25 cellular contexts compared by ENCODE assay signal in genomic region chr10:117784776-117785175, GRCh38.
DNase-seq lines count a peak whose midpoint lies in the region; ATAC-seq, FAIRE-seq and TF ChIP-seq lines count a peak whose summit lies in the region.
"Had no signal": no experiment of that assay in that cellular context is flagged by ENCODE, and none has a peak within 500 bp of the region (broad histone marks: within the 10 kb centered on the region; RNA-seq: fewer than 3 reads in every experiment).

No MANE protein-coding gene starts in this region.

- DNase-seq in K562 (ENCODE audit: extremely low read depth in 1 of 4, low spot score in 3 of 4) (no peak), kidney (no peak), neuronal stem cell (ENCODE audit: low spot score) (no peak), NCI-H2107 treated with DMSO at 0.1 percent for 48 hours (lab: John Stamatoyannopoulos, UW; ENCODE audit: unreplicated experiment) (no peak)
- no peak for DNase-seq in natural killer cell treated with Interleukin-12 subunit alpha and Interleukin-12 subunit beta and Interleukin-15 and Interleukin-18, amount 100 ng/mL, for 72 hours (ENCODE audit: low spot score)
- DNase-seq: AML-193; Caco-2; CD4-positive, alpha-beta T cell; CD8-positive, alpha-beta T cell; DMS 273 treated with DMSO at 0.1 percent for 48 hours; DMS153; DMS53; DMS79; DND-41; EL; GDM1 had no signal

- TF ChIP-seq POLR2A in K562 (conservative IDR thresholded peaks at IDR 0.05) = no peak

- no peak for FAIRE-seq in K562 (lab: Jason Lieb, UNC)
- FAIRE-seq in kidney (lab: Jason Lieb, UNC) = no peak
- FAIRE-seq: A549, GM12878, GM12892, GM18507 had no signal

- no peak overlapping the region for H2BK15ac ChIP-seq in neuronal stem cell (ENCODE audit: low read length)

- CTCF ChIA-PET in K562 (lab: Yijun Ruan, JAX; ENCODE audit: low intra/inter-chr PET ratio) = no interaction called here

- H4K8ac ChIP-seq in neuronal stem cell (ENCODE audit: low read depth, low read length) = no peak overlapping the region

- TF ChIP-seq RAD21 in K562 (CRISPR knock-in tag; conservative IDR thresholded peaks at IDR 0.05 in 1 of 2, IDR thresholded peaks at IDR 0.05 in 1 of 2) = no peak

- no peaks in the 10 kb centered on the region for H3K9me3 Mint-ChIP-seq in natural killer cell treated with Interleukin-12 subunit alpha and Interleukin-12 subunit beta and Interleukin-15 and Interleukin-18, amount 100 ng/mL, for 72 hours
- H3K9me3 Mint-ChIP-seq: CD4-positive, alpha-beta T cell; CD8-positive, alpha-beta T cell had no signal

- no peaks in the 10 kb centered on the region for H3K4me1 Mint-ChIP-seq in natural killer cell treated with Interleukin-12 subunit alpha and Interleukin-12 subunit beta and Interleukin-15 and Interleukin-18, amount 100 ng/mL, for 72 hours (ENCODE audit: low read depth in 2 of 2)
- H3K4me1 Mint-ChIP-seq: B cell had no signal

- no peak overlapping the region for H3K14ac ChIP-seq in neuronal stem cell (ENCODE audit: low read length)

- no peak overlapping the region for H2AK5ac ChIP-seq in neuronal stem cell (ENCODE audit: low read depth, low read length)

- no TSS peak for BruUV-seq in K562 (replicated peaks; lab: Mats Ljungman, UMichigan)

- peaks cover 9 to 23% of the 10 kb centered on the region in 2 donors for H3K27me3 Mint-ChIP-seq in natural killer cell treated with Interleukin-12 subunit alpha and Interleukin-12 subunit beta and Interleukin-15 and Interleukin-18, amount 100 ng/mL, for 72 hours
- H3K27me3 Mint-ChIP-seq: B cell had no signal

- H2AFZ ChIP-seq in K562 (ENCODE audit: low read depth, low read length) = peak overlapping the region; percentile 45; the same call in 1 of the 2 replicates
- peak overlapping the region; percentile 7 for H2AFZ ChIP-seq in neuronal stem cell (ENCODE audit: low read length)

- ATAC-seq in K562 = no peak
- no peak for ATAC-seq in HG03095 (IDR thresholded peaks at IDR 0.05; ENCODE audit: unreplicated experiment)
- ATAC-seq in natural killer cell treated with Interleukin-12 subunit alpha and Interleukin-12 subunit beta and Interleukin-15 and Interleukin-18, amount 100 ng/mL, for 72 hours = no peak
- ATAC-seq: A549; CD8-positive, alpha-beta T cell; GM12878 had no signal

- in situ Hi-C loops in K562 (cut with MboI) = no loop called here

- no peak overlapping the region for H3K27ac Mint-ChIP-seq in natural killer cell treated with Interleukin-12 subunit alpha and Interleukin-12 subunit beta and Interleukin-15 and Interleukin-18, amount 100 ng/mL, for 72 hours
- H3K27ac Mint-ChIP-seq: B cell; CD4-positive, alpha-beta T cell; CD8-positive, alpha-beta T cell had no signal

- no peak overlapping the region for H2BK12ac ChIP-seq in neuronal stem cell (ENCODE audit: low read length)

- H3K4me3 Mint-ChIP-seq in natural killer cell treated with Interleukin-12 subunit alpha and Interleukin-12 subunit beta and Interleukin-15 and Interleukin-18, amount 100 ng/mL, for 72 hours = no peak overlapping the region
- H3K4me3 Mint-ChIP-seq: B cell; CD4-positive, alpha-beta T cell; CD8-positive, alpha-beta T cell had no signal

- H4K20me1 ChIP-seq in K562 (replicated peaks; ENCODE audit: control insufficient read depth, insufficient read depth, low read length) = no peaks in the 10 kb centered on the region
- H4K20me1 ChIP-seq: BLaER1 treated with 17β-estradiol and CSF1 and Interleukin-3, amounts not matched to agents 10 nM and 100 nM had no signal

- H3K4me1 ChIP-seq in K562 (replicated peaks in 1 of 2; ENCODE audit: control insufficient read depth in 2 of 2, insufficient read depth in 2 of 2, low read length in 2 of 2) (no peaks in the 10 kb centered on the region), kidney (ENCODE audit: control insufficient read depth in 1 of 2, insufficient read depth in 1 of 2, low read depth in 1 of 2, low read length in 2 of 2) (peaks cover 19 to 33% of the 10 kb centered on the region in 2 donors), neuronal stem cell (ENCODE audit: control insufficient read depth in 2 of 2, insufficient read depth in 1 of 2, low read depth in 1 of 2, low read length in 2 of 2) (peaks cover 0 to 1% of the 10 kb centered on the region in 2 donors)
- H3K4me1 ChIP-seq: A549; BLaER1 treated with 17β-estradiol and CSF1 and Interleukin-3, amounts not matched to agents 10 nM and 100 nM had no signal

- POLR2A ChIA-PET in K562 (lab: Yijun Ruan, JAX) = interaction anchor here (0.6 to 1.1 kb wide), 2 partner anchors 20 to 154 kb away, joined by 3 read pairs; no protein-coding TSS in a partner anchor

- TF ChIP-seq EP300 in K562 (IDR thresholded peaks at IDR 0.05; ENCODE audit: low read length) = no peak

- H3K27ac ChIP-seq in K562 (ENCODE audit: extremely low read depth, low read depth, low read length) = no peak overlapping the region
- H3K27ac ChIP-seq in kidney (ENCODE audit: low read depth in 2 of 2, low read length in 2 of 2) = peak overlapping the region; percentile 59 to 79
- H3K27ac ChIP-seq in neuronal stem cell (replicated peaks; ENCODE audit: low read length) = no peak overlapping the region
- H3K27ac ChIP-seq: 22Rv1; A549; BLaER1 treated with 17β-estradiol and CSF1 and Interleukin-3, amounts not matched to agents 10 nM and 100 nM; C4-2B had no signal

- H2BK5ac ChIP-seq in neuronal stem cell (ENCODE audit: low read length) = no peak overlapping the region

- H3K4me3 ChIP-seq in K562 (no peak overlapping the region), kidney (ENCODE audit: low read length in 2 of 2) (no peak overlapping the region), neuronal stem cell (ENCODE audit: low read length in 2 of 2) (no peak overlapping the region)
- H3K4me3 ChIP-seq: A549; BLaER1 treated with 17β-estradiol and CSF1 and Interleukin-3, amounts not matched to agents 10 nM and 100 nM; GM12878 had no signal

- H3K79me2 ChIP-seq in K562 (ENCODE audit: control insufficient read depth, insufficient read depth, low read length) = no peaks in the 10 kb centered on the region

- H3K4ac ChIP-seq in neuronal stem cell (ENCODE audit: low read length) = no peak overlapping the region

- H3K9ac ChIP-seq in K562 (ENCODE audit: insufficient read depth in 1 of 2, low read depth in 2 of 2, low read length in 2 of 2) = no peak overlapping the region
- H3K9ac ChIP-seq in kidney (ENCODE audit: low read length in 2 of 2) = no peak overlapping the region
- no peak overlapping the region for H3K9ac ChIP-seq in neuronal stem cell (ENCODE audit: low read depth, low read length, poor library complexity)
- H3K9ac ChIP-seq: BLaER1 treated with 17β-estradiol and CSF1 and Interleukin-3, amounts not matched to agents 10 nM and 100 nM had no signal

- H3K23ac ChIP-seq in neuronal stem cell (ENCODE audit: low read depth, low read length, poor library complexity) = no peak overlapping the region

- no peak overlapping the region for H2BK120ac ChIP-seq in neuronal stem cell (ENCODE audit: low read depth, low read length)

- H3K18ac ChIP-seq in neuronal stem cell (ENCODE audit: low read length) = peak overlapping the region; percentile 35

- H3K36me3 ChIP-seq in K562 (ENCODE audit: control insufficient read depth, insufficient read depth, low read length) (no peaks in the 10 kb centered on the region), kidney (ENCODE audit: control insufficient read depth in 1 of 2, insufficient read depth in 2 of 2, low read length in 2 of 2) (no peaks in the 10 kb centered on the region), neuronal stem cell (replicated peaks in 1 of 2; ENCODE audit: control insufficient read depth in 2 of 2, insufficient read depth in 2 of 2, low read length in 2 of 2) (no peaks in the 10 kb centered on the region)
- H3K36me3 ChIP-seq: BLaER1 treated with 17β-estradiol and CSF1 and Interleukin-3, amounts not matched to agents 10 nM and 100 nM had no signal

- H3K9me3 ChIP-seq in K562 (replicated peaks; ENCODE audit: control insufficient read depth, insufficient read depth, low read depth, low read length) = no peaks in the 10 kb centered on the region
- no peaks in the 10 kb centered on the region for H3K9me3 ChIP-seq in kidney (ENCODE audit: control insufficient read depth in 1 of 2, low read length in 2 of 2)
- H3K9me3 ChIP-seq in neuronal stem cell (replicated peaks in 1 of 2; ENCODE audit: control insufficient read depth in 2 of 2, insufficient read depth in 1 of 2, low read depth in 1 of 2, low read length in 2 of 2) = no peaks in the 10 kb centered on the region
- H3K9me3 ChIP-seq: A549; BLaER1 treated with 17β-estradiol and CSF1 and Interleukin-3, amounts not matched to agents 10 nM and 100 nM; Caco-2 had no signal

- TF ChIP-seq CTCF in K562 (IDR thresholded peaks at IDR 0.05 in 2 of 3, conservative IDR thresholded peaks at IDR 0.05 in 1 of 3; ENCODE audit: insufficient read depth in 2 of 3, low read depth in 1 of 3, low read length in 3 of 3) = no peak
- TF ChIP-seq CTCF in kidney (IDR thresholded peaks at IDR 0.05; ENCODE audit: borderline replicate concordance, extremely low read depth, insufficient read depth) = no peak

- intact Hi-C loops in K562 (cut with micrococcal nuclease) = no loop called here
- intact Hi-C loops in kidney (cut with DNase I) = no loop called here

- no peak overlapping the region for H4K91ac ChIP-seq in neuronal stem cell (ENCODE audit: low read depth, low read length, poor library complexity)

- 0 out of 2 replicates have a peak overlapping the region, but pooled peaks have one; percentile 32 for H3K4me2 ChIP-seq in K562 (ENCODE audit: insufficient read depth, low read length)
- H3K4me2 ChIP-seq in neuronal stem cell (ENCODE audit: insufficient read depth, low read length, poor library complexity, severe bottlenecking) = no peak overlapping the region
- H3K4me2 ChIP-seq: A549; BLaER1 treated with 17β-estradiol and CSF1 and Interleukin-3, amounts not matched to agents 10 nM and 100 nM had no signal

- no peaks in the 10 kb centered on the region for H3K79me1 ChIP-seq in neuronal stem cell (ENCODE audit: low read depth, low read length)

- no peaks in the 10 kb centered on the region for H3K36me3 Mint-ChIP-seq in natural killer cell treated with Interleukin-12 subunit alpha and Interleukin-12 subunit beta and Interleukin-15 and Interleukin-18, amount 100 ng/mL, for 72 hours
- H3K36me3 Mint-ChIP-seq: CD8-positive, alpha-beta T cell had no signal

- H3K27me3 ChIP-seq in K562 (ENCODE audit: control insufficient read depth in 2 of 2, insufficient read depth in 2 of 2, low read length in 2 of 2) (peaks cover 0 to 16% of the 10 kb centered on the region in 2 experiments; a peak in 3 of 5 replicates), neuronal stem cell (ENCODE audit: control insufficient read depth in 3 of 3, insufficient read depth in 3 of 3, low read depth in 1 of 3, low read length in 3 of 3) (no peaks in the 10 kb centered on the region)
- H3K27me3 ChIP-seq: BLaER1 treated with 17β-estradiol and CSF1 and Interleukin-3, amounts not matched to agents 10 nM and 100 nM had no signal

- 6% methylated on average over 2 of the region's 3 CpGs for WGBS in K562 (ENCODE audit: insufficient coverage, low coverage, missing lambda C conversion rate)
- WGBS in neuronal stem cell (ENCODE audit: extremely low coverage in 2 of 2, insufficient read length in 2 of 2, insufficient replicate concordance in 1 of 2), 2 donors = no CpG with 5 or more reads among the region's 3 CpGs

- no peaks in the 10 kb centered on the region for H3K9me1 ChIP-seq in K562 (ENCODE audit: control insufficient read depth, insufficient read depth, low read length)

TF ChIP-seq in K562, 482 proteins besides CTCF, POLR2A, EP300 and RAD21 (continues in another document):
- no peak for TF ChIP-seq HDAC6 (IDR thresholded peaks at IDR 0.05; ENCODE audit: low read depth, low read length)
- TF ChIP-seq RB1 (IDR thresholded peaks at IDR 0.05; ENCODE audit: low read depth) = no peak

Comparison
In these comparisons a context has a peak if more than half of its experiments do, and no peak if none do; other contexts are left out.
1. H3K27ac ChIP-seq: peak in kidney (2 of 2); none in K562 (single experiment) and neuronal stem cell (single experiment).